ENCODE assay signal across 8 cellular contexts in genomic region chr11:110433393-110434333, GRCh38. TPM values are rescaled to one million over a fixed set of nuclear protein-coding genes. Genes with fewer than 3 reads are reported as not detected.
A peak's percentile ranks its signal among the peaks of the same experiment; 100 is the strongest.
DNase-seq lines count a peak whose midpoint lies in the region; ATAC-seq and TF ChIP-seq lines count a peak whose summit lies in the region.

No MANE protein-coding gene starts in this region.

- no peak overlapping the region for H2AFZ ChIP-seq in ACC112 (ENCODE audit: low read length, unreplicated experiment)

- H3K27ac ChIP-seq in ACC112 (ENCODE audit: low read depth, low read length) (peak overlapping the region; percentile 22), coronary artery (no peak overlapping the region)

- no peak overlapping the region for H3K27ac Mint-ChIP-seq in neural crest cell (ENCODE audit: unreplicated experiment)
- H3K27ac Mint-ChIP-seq in stimulated activated naive B cell treated with anti-CD40 and anti-IgM and Interleukin-4, amounts not matched to agents 10 μg/mL and 1 μg/mL and 100 μg/mL, for 72 hours: no peak overlapping the region

- peaks cover 9% of the 10 kb centered on the region for H3K36me3 Mint-ChIP-seq in neural crest cell (ENCODE audit: low read depth)
- peaks cover 14 to 18% of the 10 kb centered on the region in 2 donors for H3K36me3 Mint-ChIP-seq in stimulated activated naive B cell treated with anti-CD40 and anti-IgM and Interleukin-4, amounts not matched to agents 10 μg/mL and 1 μg/mL and 100 μg/mL, for 72 hours

- H3K4me1 ChIP-seq in ACC112 (ENCODE audit: control insufficient read depth, insufficient read depth, low read length, unreplicated experiment): peaks cover 38% of the 10 kb centered on the region

- H3K4me3 ChIP-seq in ACC112 (ENCODE audit: low read depth, low read length) (peak overlapping the region; percentile 51), GM12864 (ENCODE audit: low read depth, low read length) (no peak overlapping the region), coronary artery (no peak overlapping the region)

- intact Hi-C loops in posterior vena cava (cut with DNase I): loop anchor here in 1 of 2 donors (10.0 kb wide), 1 partner anchor 229 kb away; no protein-coding TSS in a partner anchor

- H3K27me3 Mint-ChIP-seq in neural crest cell (ENCODE audit: low read depth): no peaks in the 10 kb centered on the region
- H3K27me3 Mint-ChIP-seq in stimulated activated naive B cell treated with anti-CD40 and anti-IgM and Interleukin-4, amounts not matched to agents 10 μg/mL and 1 μg/mL and 100 μg/mL, for 72 hours: no peaks in the 10 kb centered on the region

- TF ChIP-seq CTCF in GM12864 (IDR thresholded peaks at IDR 0.05; ENCODE audit: low read depth, low read length, missing control alignments) (peak; percentile 31), coronary artery (IDR thresholded peaks at IDR 0.05) (peak; percentile 29), neural crest cell (conservative IDR thresholded peaks at IDR 0.05) (peak; percentile 81)

- H3K4me1 Mint-ChIP-seq in neural crest cell: peaks cover 42% of the 10 kb centered on the region
- H3K4me1 Mint-ChIP-seq in stimulated activated naive B cell treated with anti-CD40 and anti-IgM and Interleukin-4, amounts not matched to agents 10 μg/mL and 1 μg/mL and 100 μg/mL, for 72 hours: peaks cover 23 to 57% of the 10 kb centered on the region in 2 donors

- H3K4me3 Mint-ChIP-seq in neural crest cell: peak overlapping the region; percentile 14
- H3K4me3 Mint-ChIP-seq in stimulated activated naive B cell treated with anti-CD40 and anti-IgM and Interleukin-4, amounts not matched to agents 10 μg/mL and 1 μg/mL and 100 μg/mL, for 72 hours: no peak overlapping the region

- H3K36me3 ChIP-seq in ACC112 (ENCODE audit: insufficient read depth, low read length): peaks cover 11% of the 10 kb centered on the region; the same call in 1 of the 2 replicates

- no peak for DNase-seq in GM12864 (ENCODE audit: low read depth)
- peak; percentile 25 for DNase-seq in NCI-H774 (lab: John Stamatoyannopoulos, UW)
- no peak for DNase-seq in coronary artery (ENCODE audit: low spot score)
- no peak for DNase-seq in neural crest cell (ENCODE audit: low read depth, low spot score)
- DNase-seq in posterior vena cava (ENCODE audit: low spot score): no peak
- no peak for DNase-seq in NCI-H1436 treated with DMSO at 0.1 percent for 48 hours (lab: John Stamatoyannopoulos, UW)
- no peak for DNase-seq in stimulated activated naive B cell treated with anti-CD40 and anti-IgM and Interleukin-4, amounts not matched to agents 10 μg/mL and 1 μg/mL and 100 μg/mL, for 72 hours

- H3K27me3 ChIP-seq in ACC112 (ENCODE audit: insufficient read depth, low read length): no peaks in the 10 kb centered on the region

- no peak for ATAC-seq in stimulated activated naive B cell treated with anti-CD40 and anti-IgM and Interleukin-4, amounts not matched to agents 10 μg/mL and 1 μg/mL and 100 μg/mL, for 72 hours (replicated peaks)

- no peaks in the 10 kb centered on the region for H3K9me3 Mint-ChIP-seq in neural crest cell
- no peaks in the 10 kb centered on the region for H3K9me3 Mint-ChIP-seq in stimulated activated naive B cell treated with anti-CD40 and anti-IgM and Interleukin-4, amounts not matched to agents 10 μg/mL and 1 μg/mL and 100 μg/mL, for 72 hours

- H3K79me2 ChIP-seq in ACC112 (ENCODE audit: control insufficient read depth, insufficient read depth, low read length, unreplicated experiment): peaks cover 67% of the 10 kb centered on the region

RNA-seq across cellular contexts. Expression of gene FDX1, which starts 3.9 kb away (rescaled TPM):
- total RNA-seq in neural crest cell (8.9 and 9.7 TPM in 2 replicates), posterior vena cava (10 to 100 TPM in 1 of 2 donors, 1 to 10 TPM in 1; 9.7 to 12.4 TPM)

Comparison
In these comparisons a context has a peak if more than half of its experiments do, and no peak if none do; other contexts are left out.
1. CTCF ChIP-seq: peak in every context shown above with its lines; median percentile 81 in neural crest cell; 31 in GM12864; 29 in coronary artery.